Comparison of ENCODE assay signal across 10 cellular contexts in the genomic region with DNA sequence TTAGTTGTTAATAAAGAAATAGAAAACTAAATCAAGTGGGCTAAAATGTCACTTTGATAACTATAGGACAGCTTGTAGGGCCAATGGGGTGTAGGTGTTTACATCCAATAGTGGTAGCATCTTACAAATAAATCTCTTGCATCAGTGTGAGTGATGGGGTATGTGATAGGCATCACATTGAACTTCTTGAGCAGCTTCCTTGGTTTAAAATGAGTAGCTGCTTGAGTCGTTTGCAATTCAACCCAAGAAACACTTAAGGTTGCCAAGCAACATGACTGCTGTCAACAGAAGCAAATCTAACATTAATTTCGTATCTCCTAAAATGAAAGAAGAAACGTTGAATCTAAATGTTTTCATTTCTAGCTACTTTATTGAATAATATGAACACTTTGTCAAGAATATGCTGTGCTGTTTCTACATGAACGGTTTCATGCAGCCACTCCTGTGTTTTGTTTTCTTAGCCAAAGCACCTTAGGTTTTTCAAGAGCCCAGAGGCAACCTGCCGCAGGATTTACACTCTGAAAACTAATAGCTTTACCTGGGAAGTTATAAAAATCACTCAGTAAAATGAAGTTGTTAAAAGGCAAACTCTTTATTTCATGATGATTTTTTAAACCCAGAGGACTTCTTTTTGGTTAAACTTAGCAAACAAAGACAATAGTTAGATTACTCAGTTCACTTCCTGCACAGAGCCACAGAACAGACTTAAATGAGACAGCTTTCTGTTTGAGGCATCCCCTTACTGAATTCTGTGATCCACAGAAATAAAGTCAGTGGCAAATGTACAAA.
A peak's percentile ranks its signal among the peaks of the same experiment; 100 is the strongest.
DNase-seq lines count a peak whose midpoint lies in the region; ATAC-seq, FAIRE-seq and TF ChIP-seq lines count a peak whose summit lies in the region.
"Had no signal": no experiment of that assay in that cellular context is flagged by ENCODE, and none has a peak within 500 bp of the region (broad histone marks: within the 10 kb centered on the region; RNA-seq: fewer than 3 reads in every experiment).

No MANE protein-coding gene starts in this region.

- H3K4me3 ChIP-seq in GM12865 (ENCODE audit: low read depth, low read length) (peak overlapping the region; percentile 21), transverse colon (no peak overlapping the region)

- H3K36me3 ChIP-seq in transverse colon, result no peaks in the 10 kb centered on the region

- TF ChIP-seq CTCF in GM12865 (IDR thresholded peaks at IDR 0.05; ENCODE audit: insufficient read depth, low read depth, low read length, missing control alignments) (no peak), D721Med (IDR thresholded peaks at IDR 0.05; ENCODE audit: insufficient read depth, missing control alignments) (no peak), transverse colon (IDR thresholded peaks at IDR 0.05) (no peak)

- no peak for FAIRE-seq in D721Med (lab: Jason Lieb, UNC)

- no peaks in the 10 kb centered on the region for H3K36me3 Mint-ChIP-seq in activated T-helper 17 cell treated with anti-CD3 and anti-CD28 coated beads, Interleukin-2, amount 50 U/mL, for 72 hours (ENCODE audit: low read depth)

- no peaks in the 10 kb centered on the region for H3K9me3 ChIP-seq in transverse colon

- no peaks in the 10 kb centered on the region for H3K27me3 ChIP-seq in transverse colon

- intact Hi-C loops in transverse colon (cut with DNase I; ENCODE audit: low total_unique reads), result no loop called here

- peak overlapping the region; percentile 87 for H3K27ac Mint-ChIP-seq in activated T-helper 17 cell treated with anti-CD3 and anti-CD28 coated beads, Interleukin-2, amount 50 U/mL, for 72 hours

- no peaks in the 10 kb centered on the region for H3K4me1 ChIP-seq in transverse colon

- no peak for TF ChIP-seq EP300 in transverse colon (IDR thresholded peaks at IDR 0.05; ENCODE audit: low read depth)

- WGBS in transverse colon (ENCODE audit: low coverage in 1 of 2), 2 donors, result 14 to 15% methylated on average over 5 of the region's 5 CpGs

- H3K4me1 Mint-ChIP-seq in activated T-helper 17 cell treated with anti-CD3 and anti-CD28 coated beads, Interleukin-2, amount 50 U/mL, for 72 hours, result peaks cover 13% of the 10 kb centered on the region

- H3K9me3 Mint-ChIP-seq in activated T-helper 17 cell treated with anti-CD3 and anti-CD28 coated beads, Interleukin-2, amount 50 U/mL, for 72 hours, result no peaks in the 10 kb centered on the region

- DNase-seq in GM12865 (ENCODE audit: low read depth) (peak; percentile 60), D721Med (ENCODE audit: insufficient read length, low spot score) (no peak), DMS153 (lab: John Stamatoyannopoulos, UW) (no peak), NCI-H128 (lab: John Stamatoyannopoulos, UW; ENCODE audit: unreplicated experiment) (no peak), transverse colon (no peak)
- DNase-seq: cerebellar nuclear complex, GDM1 had no signal

- ATAC-seq in GM19351 (IDR thresholded peaks at IDR 0.05; ENCODE audit: unreplicated experiment) (peak; percentile 71), HG03039 (IDR thresholded peaks at IDR 0.05; ENCODE audit: unreplicated experiment) (peak; percentile 59)
- ATAC-seq in activated T-helper 17 cell treated with anti-CD3 and anti-CD28 coated beads, Interleukin-2, amount 50 U/mL, for 72 hours (replicated peaks), result peak; percentile 90

- H3K27ac ChIP-seq in transverse colon, result no peak overlapping the region

- no peaks in the 10 kb centered on the region for H3K27me3 Mint-ChIP-seq in activated T-helper 17 cell treated with anti-CD3 and anti-CD28 coated beads, Interleukin-2, amount 50 U/mL, for 72 hours

- H3K4me3 Mint-ChIP-seq in activated T-helper 17 cell treated with anti-CD3 and anti-CD28 coated beads, Interleukin-2, amount 50 U/mL, for 72 hours, result peak overlapping the region; percentile 60

- in situ Hi-C loops in transverse colon (cut with MboI; ENCODE audit: low pct_ligation_motif_present in 1 of 4, low pct_unique_long_range_greater_than_20kb in 1 of 4, low sequenced_read_pairs in 3 of 4), result no loop called here

- TF ChIP-seq POLR2A in transverse colon (IDR thresholded peaks at IDR 0.05), result no peak
